ENCODE assay signal across 25 cellular contexts in the genomic region with DNA sequence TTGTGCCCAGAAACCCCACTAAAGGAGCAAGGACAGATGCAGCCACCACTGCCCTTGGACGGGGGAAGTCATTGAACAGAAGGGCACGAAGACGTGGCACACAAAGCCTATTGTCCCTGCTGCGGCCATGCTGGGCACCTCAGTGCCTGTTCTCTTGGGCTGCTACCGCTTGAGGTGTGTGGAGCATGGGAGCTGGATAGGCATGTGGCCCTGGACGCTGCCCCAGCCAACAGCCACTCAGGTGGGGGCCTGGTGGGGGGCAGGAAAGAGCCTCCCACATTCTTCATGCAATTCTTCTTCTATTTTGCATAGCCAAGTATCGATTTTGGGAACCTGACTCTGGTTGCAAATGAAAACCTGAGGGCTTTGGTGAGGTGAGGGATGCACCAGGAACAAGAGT.
DNase-seq lines count a peak whose midpoint lies in the region; ATAC-seq, FAIRE-seq and TF ChIP-seq lines count a peak whose summit lies in the region.
"Had no signal": no experiment of that assay in that cellular context is flagged by ENCODE, and none has a peak within 500 bp of the region (broad histone marks: within the 10 kb centered on the region; RNA-seq: fewer than 3 reads in every experiment).

No MANE protein-coding gene starts in this region.

- no peak overlapping the region for H4K8ac ChIP-seq in neuronal stem cell (ENCODE audit: low read depth, low read length)

- no peak overlapping the region for H4K91ac ChIP-seq in neuronal stem cell (ENCODE audit: low read depth, low read length, poor library complexity)

- H3K27ac ChIP-seq in HepG2 (ENCODE audit: extremely low read length, insufficient read depth, low read length) (peak overlapping the region; percentile 65), right lobe of liver (no peak overlapping the region), neuronal stem cell (replicated peaks; ENCODE audit: low read length) (no peak overlapping the region)
- H3K27ac ChIP-seq: BLaER1 had no signal

- H3K4me3 Mint-ChIP-seq in activated T-helper 1 cell treated with anti-CD3 and anti-CD28 coated beads, Interleukin-12 subunit alpha, Interleukin-12 subunit beta, Interleukin-2, Interleukin-4 antibody, amounts not matched to agents 30 ng/mL and 10 ng/mL and 1 ng/mL, durations not matched to agents 14 hours and 24 hours and 36 hours = no peak overlapping the region
- H3K4me3 Mint-ChIP-seq: CD14-positive monocyte; CD4-positive, alpha-beta memory T cell; CD4-positive, CD25-positive, alpha-beta regulatory T cell; CD8-positive, alpha-beta memory T cell had no signal

- FAIRE-seq in HepG2 (lab: Jason Lieb, UNC) = no peak
- FAIRE-seq: A204.1, GM12878, GM12892, GM18507 had no signal

- H2AFZ ChIP-seq in HepG2 (ENCODE audit: low read length) = no peak overlapping the region
- H2AFZ ChIP-seq in neuronal stem cell (ENCODE audit: low read length) = no peak overlapping the region

- TF ChIP-seq POLR2A in HepG2 (IDR thresholded peaks at IDR 0.05; ENCODE audit: insufficient read depth in 1 of 2, low read depth in 2 of 2, low read length in 2 of 2) (no peak), right lobe of liver (IDR thresholded peaks at IDR 0.05) (no peak)

- intact Hi-C loops in HepG2 (cut with micrococcal nuclease; ENCODE audit: unreplicated experiment) = no loop called here
- intact Hi-C loops in right lobe of liver (cut with DNase I) = no loop called here
- intact Hi-C loops in activated T-helper 1 cell treated with anti-CD3 and anti-CD28 coated beads, Interleukin-12 subunit alpha, Interleukin-12 subunit beta, Interleukin-2, Interleukin-4 antibody, amounts not matched to agents 30 ng/mL and 10 ng/mL and 1 ng/mL, durations not matched to agents 14 hours and 24 hours and 36 hours (cut with micrococcal nuclease) = no loop called here

- no peak overlapping the region for H2BK120ac ChIP-seq in neuronal stem cell (ENCODE audit: low read depth, low read length)

- no peak overlapping the region for H2BK12ac ChIP-seq in neuronal stem cell (ENCODE audit: low read length)

- H3K4me3 ChIP-seq in HepG2 (replicated peaks in 1 of 3; ENCODE audit: insufficient read depth in 1 of 3, low read depth in 2 of 3, low read length in 3 of 3) (no peak overlapping the region), right lobe of liver (no peak overlapping the region), neuronal stem cell (ENCODE audit: low read length in 2 of 2) (peak overlapping the region in 1 of 2 donors; percentile 13)
- H3K4me3 ChIP-seq: BLaER1, GM12878 had no signal

- TF ChIP-seq CTCF in HepG2 (CRISPR knock-in tag; IDR thresholded peaks at IDR 0.05) (no peak), right lobe of liver (IDR thresholded peaks at IDR 0.05) (no peak)

- CTCF ChIA-PET in HepG2 (lab: Yijun Ruan, JAX; ENCODE audit: low intra/inter-chr PET ratio, low total read pairs) = no interaction called here

- no peak overlapping the region for H3K27ac Mint-ChIP-seq in activated T-helper 1 cell treated with anti-CD3 and anti-CD28 coated beads, Interleukin-12 subunit alpha, Interleukin-12 subunit beta, Interleukin-2, Interleukin-4 antibody, amounts not matched to agents 30 ng/mL and 10 ng/mL and 1 ng/mL, durations not matched to agents 14 hours and 24 hours and 36 hours
- H3K27ac Mint-ChIP-seq: CD4-positive, CD25-positive, alpha-beta regulatory T cell; CD8-positive, alpha-beta memory T cell had no signal

- H3K4me2 ChIP-seq in HepG2 (ENCODE audit: low read depth, low read length) (peak overlapping the region; percentile 50), neuronal stem cell (ENCODE audit: insufficient read depth, low read length, poor library complexity, severe bottlenecking) (no peak overlapping the region)
- H3K4me2 ChIP-seq: BLaER1 had no signal

- no peak for TF ChIP-seq EP300 in HepG2 (IDR thresholded peaks at IDR 0.05; ENCODE audit: low read depth in 2 of 2, low read length in 2 of 2)
- no peak for TF ChIP-seq EP300 in HepG2 (CRISPR knock-in tag; IDR thresholded peaks at IDR 0.05; ENCODE audit: borderline replicate concordance)

- BruUV-seq in HepG2 (replicated peaks; lab: Mats Ljungman, UMichigan) = no TSS peak

- H3K23ac ChIP-seq in neuronal stem cell (ENCODE audit: low read depth, low read length, poor library complexity) = no peak overlapping the region

- H3K9me3 ChIP-seq in HepG2 (ENCODE audit: low read length) (no peaks in the 10 kb centered on the region), right lobe of liver (no peaks in the 10 kb centered on the region), neuronal stem cell (replicated peaks in 1 of 2; ENCODE audit: control insufficient read depth in 2 of 2, insufficient read depth in 1 of 2, low read depth in 1 of 2, low read length in 2 of 2) (no peaks in the 10 kb centered on the region)
- H3K9me3 ChIP-seq: BE2C, BLaER1 had no signal

- H2BK5ac ChIP-seq in neuronal stem cell (ENCODE audit: low read length) = no peak overlapping the region

- H4K20me1 ChIP-seq in HepG2 (ENCODE audit: insufficient read depth, low read length) = no peaks in the 10 kb centered on the region
- H4K20me1 ChIP-seq: BLaER1 had no signal

- H3K27me3 Mint-ChIP-seq in activated T-helper 1 cell treated with anti-CD3 and anti-CD28 coated beads, Interleukin-12 subunit alpha, Interleukin-12 subunit beta, Interleukin-2, Interleukin-4 antibody, amounts not matched to agents 30 ng/mL and 10 ng/mL and 1 ng/mL, durations not matched to agents 14 hours and 24 hours and 36 hours (ENCODE audit: insufficient read depth) = no peaks in the 10 kb centered on the region

- no peak for TF ChIP-seq RAD21 in HepG2 (CRISPR knock-in tag; IDR thresholded peaks at IDR 0.05)

- in situ Hi-C loops in HepG2 (cut with HindIII; ENCODE audit: extremely low pct_ligation_motif_present, low pct_unique_long_range_greater_than_20kb) = no loop called here

- H3K4me1 Mint-ChIP-seq in activated T-helper 1 cell treated with anti-CD3 and anti-CD28 coated beads, Interleukin-12 subunit alpha, Interleukin-12 subunit beta, Interleukin-2, Interleukin-4 antibody, amounts not matched to agents 30 ng/mL and 10 ng/mL and 1 ng/mL, durations not matched to agents 14 hours and 24 hours and 36 hours (ENCODE audit: low read depth) = no peaks in the 10 kb centered on the region
- H3K4me1 Mint-ChIP-seq: CD14-positive monocyte; CD4-positive, alpha-beta memory T cell; CD4-positive, CD25-positive, alpha-beta regulatory T cell; CD8-positive, alpha-beta memory T cell had no signal

- H3K27me3 ChIP-seq in HepG2 (ENCODE audit: control insufficient read depth in 1 of 2, insufficient read depth in 2 of 2, low read length in 2 of 2) = no peaks in the 10 kb centered on the region
- no peaks in the 10 kb centered on the region for H3K27me3 ChIP-seq in right lobe of liver
- H3K27me3 ChIP-seq in neuronal stem cell (ENCODE audit: control insufficient read depth in 3 of 3, insufficient read depth in 3 of 3, low read depth in 1 of 3, low read length in 3 of 3) = no peaks in the 10 kb centered on the region
- H3K27me3 ChIP-seq: BE2C, BLaER1 had no signal

- no peaks in the 10 kb centered on the region for H3K79me1 ChIP-seq in neuronal stem cell (ENCODE audit: low read depth, low read length)

- 90% methylated on average over 6 of the region's 7 CpGs for WGBS in HepG2 (ENCODE audit: low lambda C conversion rate)
- 77% methylated on average over 3 of the region's 7 CpGs for WGBS in right lobe of liver (ENCODE audit: insufficient coverage, low coverage, low lambda C conversion rate, missing lambda C conversion rate)
- WGBS in neuronal stem cell (ENCODE audit: extremely low coverage in 2 of 2, insufficient read length in 2 of 2, insufficient replicate concordance in 1 of 2), 2 donors = no CpG with 5 or more reads among the region's 7 CpGs

- no peak overlapping the region for H2AK5ac ChIP-seq in neuronal stem cell (ENCODE audit: low read depth, low read length)

- no peak overlapping the region for H3K9ac ChIP-seq in HepG2 (ENCODE audit: insufficient read depth, low read depth, low read length)
- no peak overlapping the region for H3K9ac ChIP-seq in neuronal stem cell (ENCODE audit: low read depth, low read length, poor library complexity)
- H3K9ac ChIP-seq: BLaER1 had no signal

- POLR2A ChIA-PET in HepG2 (lab: Yijun Ruan, JAX) = interaction anchor here (1.7 to 3.6 kb wide), 2 partner anchors 11 to 16 kb away, joined by 5 to 11 read pairs; no protein-coding TSS in a partner anchor

- peak overlapping the region; percentile 4 for H2BK15ac ChIP-seq in neuronal stem cell (ENCODE audit: low read length)

- H3K4me1 ChIP-seq in HepG2 (ENCODE audit: insufficient read depth, low read length) (peaks cover 89% of the 10 kb centered on the region), right lobe of liver (no peaks in the 10 kb centered on the region), neuronal stem cell (ENCODE audit: control insufficient read depth in 2 of 2, insufficient read depth in 1 of 2, low read depth in 1 of 2, low read length in 2 of 2) (peaks cover 0 to 7% of the 10 kb centered on the region in 2 donors)
- H3K4me1 ChIP-seq: BE2C, BLaER1 had no signal

- ATAC-seq in HepG2 (no peak), right lobe of liver (no peak)
- ATAC-seq: GM12878 had no signal

- H3K9me3 Mint-ChIP-seq in activated T-helper 1 cell treated with anti-CD3 and anti-CD28 coated beads, Interleukin-12 subunit alpha, Interleukin-12 subunit beta, Interleukin-2, Interleukin-4 antibody, amounts not matched to agents 30 ng/mL and 10 ng/mL and 1 ng/mL, durations not matched to agents 14 hours and 24 hours and 36 hours = no peaks in the 10 kb centered on the region

- DNase-seq in HepG2 (ENCODE audit: low spot score) (no peak), right lobe of liver (no peak), neuronal stem cell (ENCODE audit: low spot score) (no peak), SKM-1 treated with dmso at 0.1 percent for 144 hours (lab: John Stamatoyannopoulos, UW; ENCODE audit: unreplicated experiment) (no peak)
- no peak for DNase-seq in activated T-helper 1 cell treated with anti-CD3 and anti-CD28 coated beads, Interleukin-12 subunit alpha, Interleukin-12 subunit beta, Interleukin-2, Interleukin-4 antibody, amounts not matched to agents 30 ng/mL and 10 ng/mL and 1 ng/mL, durations not matched to agents 14 hours and 24 hours and 36 hours (ENCODE audit: low spot score)
- DNase-seq: 8988T; ACHN; BE2C; CD4-positive, alpha-beta memory T cell; CD4-positive, CD25-positive, alpha-beta regulatory T cell; CD8-positive, alpha-beta memory T cell; COR-L47; DMS 273 treated with DMSO at 0.1 percent for 48 hours; DMS153; DMS53; DMS79; DND-41; EL; GDM1 had no signal

- no peaks in the 10 kb centered on the region for H3K36me3 Mint-ChIP-seq in activated T-helper 1 cell treated with anti-CD3 and anti-CD28 coated beads, Interleukin-12 subunit alpha, Interleukin-12 subunit beta, Interleukin-2, Interleukin-4 antibody, amounts not matched to agents 30 ng/mL and 10 ng/mL and 1 ng/mL, durations not matched to agents 14 hours and 24 hours and 36 hours (ENCODE audit: low read depth)
- H3K36me3 Mint-ChIP-seq: CD14-positive monocyte; CD4-positive, alpha-beta memory T cell; CD4-positive, CD25-positive, alpha-beta regulatory T cell; CD8-positive, alpha-beta memory T cell had no signal

- no peaks in the 10 kb centered on the region for H3K79me2 ChIP-seq in HepG2 (ENCODE audit: insufficient read depth, low read length)

- no peak overlapping the region for H3K4ac ChIP-seq in neuronal stem cell (ENCODE audit: low read length)

- H3K36me3 ChIP-seq in HepG2 (replicated peaks in 1 of 2; ENCODE audit: control insufficient read depth in 1 of 2, insufficient read depth in 2 of 2, low read length in 2 of 2) (no peaks in the 10 kb centered on the region), right lobe of liver (no peaks in the 10 kb centered on the region), neuronal stem cell (replicated peaks in 1 of 2; ENCODE audit: control insufficient read depth in 2 of 2, insufficient read depth in 2 of 2, low read length in 2 of 2) (no peaks in the 10 kb centered on the region)
- H3K36me3 ChIP-seq: BE2C, BLaER1 had no signal

- no peak overlapping the region for H3K18ac ChIP-seq in neuronal stem cell (ENCODE audit: low read length)

- no peak overlapping the region for H3K14ac ChIP-seq in neuronal stem cell (ENCODE audit: low read length)
